8 cellular contexts compared by ENCODE assay signal in the genomic region with DNA sequence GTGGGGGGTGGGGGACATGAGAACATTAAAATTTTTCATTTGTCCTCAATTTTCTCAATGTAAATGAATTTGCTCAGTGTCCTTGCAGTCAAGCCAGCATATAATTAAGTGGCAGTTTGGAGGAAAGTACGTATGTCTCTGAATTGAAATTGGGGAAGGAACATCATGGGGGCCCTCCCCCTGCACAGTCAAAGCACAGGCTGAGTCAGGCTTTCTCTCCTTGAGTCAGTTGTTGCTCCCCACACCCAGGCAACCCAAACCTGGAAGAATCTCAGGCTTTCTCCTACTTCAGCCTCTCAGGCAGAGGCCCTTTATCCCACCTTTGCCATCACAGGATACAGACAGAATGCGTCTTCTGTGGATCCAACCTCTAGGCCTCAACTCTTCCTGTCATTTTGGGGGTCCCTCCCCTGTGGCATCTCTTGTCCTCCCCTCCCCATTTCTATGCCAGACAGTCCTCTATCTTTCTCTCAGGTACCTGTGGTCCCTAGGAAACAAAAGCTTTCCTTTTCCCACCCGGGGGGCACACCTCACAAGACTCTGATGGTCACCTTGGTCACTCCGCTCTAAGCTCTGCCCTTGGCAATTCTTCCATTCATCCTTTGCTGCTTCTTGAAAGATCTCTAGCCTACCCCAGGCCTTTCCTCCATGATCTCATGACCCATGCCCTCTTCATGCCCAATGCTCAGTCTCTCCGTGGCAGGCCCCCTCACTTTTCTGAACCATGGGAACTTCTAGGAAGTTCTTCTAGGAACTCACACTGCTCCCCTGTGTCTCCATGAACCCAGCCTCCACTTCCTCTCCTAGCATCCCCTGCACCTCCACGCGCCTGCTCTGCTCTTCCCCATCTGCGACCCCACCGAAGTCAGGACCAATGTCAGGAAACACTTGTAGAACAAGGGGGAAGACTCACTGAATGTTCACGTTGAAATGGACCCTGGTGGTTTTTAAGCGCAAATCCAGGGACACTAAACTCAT. TPM values are rescaled to one million over a fixed set of nuclear protein-coding genes. Genes with fewer than 3 reads are reported as not detected.
A peak's percentile ranks its signal among the peaks of the same experiment; 100 is the strongest.
DNase-seq lines count a peak whose midpoint lies in the region; ATAC-seq, FAIRE-seq and TF ChIP-seq lines count a peak whose summit lies in the region.

No MANE protein-coding gene starts in this region.

- peak; percentile 57 for ATAC-seq in GM21515 (IDR thresholded peaks at IDR 0.05; ENCODE audit: unreplicated experiment)

- FAIRE-seq in kidney (lab: Jason Lieb, UNC), result no peak

- H3K4me3 ChIP-seq in kidney (ENCODE audit: low read length in 2 of 2) (no peak overlapping the region), dorsolateral prefrontal cortex (no peak overlapping the region)

- no peaks in the 10 kb centered on the region for H3K27me3 ChIP-seq in dorsolateral prefrontal cortex

- H3K9me3 ChIP-seq in kidney (ENCODE audit: control insufficient read depth in 1 of 2, low read length in 2 of 2), result no peaks in the 10 kb centered on the region

- intact Hi-C loops in kidney (cut with DNase I) (no loop called here), dorsolateral prefrontal cortex (cut with DNase I) (no loop called here)

- CTCF ChIA-PET in GM10248 (lab: Yijun Ruan, JAX), result interaction anchor here (0.6 to 2.4 kb wide), 10 partner anchors 17 to 298 kb away, joined by 3 to 14 read pairs (median 4); a partner anchor contains a TSS

- no peak overlapping the region for H3K9ac ChIP-seq in kidney (ENCODE audit: low read length in 2 of 2)

- POLR2A ChIA-PET in GM10248 (lab: Yijun Ruan, JAX), result no interaction called here

- H3K4me1 ChIP-seq in kidney (ENCODE audit: control insufficient read depth in 1 of 2, insufficient read depth in 1 of 2, low read depth in 1 of 2, low read length in 2 of 2), result peaks cover 6% of the 10 kb centered on the region in 2 donors

- peak; percentile 67 for DNase-seq in GM10248 (ENCODE audit: extremely low spot score)
- peak; percentile 62 for DNase-seq in M059J (ENCODE audit: low read depth)
- peak; percentile 68 for DNase-seq in kidney
- no peak for DNase-seq in RPMI8226
- no peak for DNase-seq in NCI-H526 (lab: John Stamatoyannopoulos, UW)
- DNase-seq in dorsolateral prefrontal cortex, result no peak
- DNase-seq in NCI-H128 (lab: John Stamatoyannopoulos, UW; ENCODE audit: unreplicated experiment), result no peak

- TF ChIP-seq CTCF in GM10248 (IDR thresholded peaks at IDR 0.05; ENCODE audit: control extremely low read depth, extremely low read depth, low read depth, missing control alignments) (no peak), kidney (IDR thresholded peaks at IDR 0.05; ENCODE audit: borderline replicate concordance, extremely low read depth, insufficient read depth) (no peak), dorsolateral prefrontal cortex (IDR thresholded peaks at IDR 0.05 in 54 of 56, conservative IDR thresholded peaks at IDR 0.05 in 2 of 56; ENCODE audit: low read depth in 1 of 56, partially characterized antibody in 56 of 56) (no peak)

- no peak overlapping the region for H3K27ac ChIP-seq in kidney (ENCODE audit: low read depth in 2 of 2, low read length in 2 of 2)
- H3K27ac ChIP-seq in dorsolateral prefrontal cortex, result no peak overlapping the region

- H3K36me3 ChIP-seq in kidney (ENCODE audit: control insufficient read depth in 1 of 2, insufficient read depth in 2 of 2, low read length in 2 of 2), result no peaks in the 10 kb centered on the region

RNA-seq across cellular contexts. Expression of a gene that starts 40.4 kb away (rescaled TPM):
- 16.5 and 31.9 TPM in 2 replicates for total RNA-seq in M059J (2014; rRNA removed; shearing (Covaris generic))
- total RNA-seq in kidney, result 114 TPM
- 18.5 TPM for polyA plus RNA-seq in kidney (ENCODE audit: insufficient read depth, low read depth, low replicate concordance)
- 10 to 100 TPM in 116 of 120 experiments, 1 to 10 TPM in 4; 9.1 to 47.0 (median 19.1) TPM for total RNA-seq in dorsolateral prefrontal cortex

Comparison
In these comparisons a context has a peak if more than half of its experiments do, and no peak if none do; other contexts are left out.
1. DNase-seq: peak in GM10248 (single experiment), M059J (single experiment) and kidney (single experiment); none in RPMI8226 (single experiment), NCI-H526 (0 of 2), dorsolateral prefrontal cortex (0 of 10) and NCI-H128 (single experiment).